ENCODE assay signal across 13 cellular contexts in genomic region chr6:34393968-34394305, GRCh38. TPM values are rescaled to one million over a fixed set of nuclear protein-coding genes. Genes with fewer than 3 reads are reported as not detected.
DNase-seq lines count a peak whose midpoint lies in the region; ATAC-seq and TF ChIP-seq lines count a peak whose summit lies in the region.
"Had no signal": no experiment of that assay in that cellular context is flagged by ENCODE, and none has a peak within 500 bp of the region (broad histone marks: within the 10 kb centered on the region; RNA-seq: fewer than 3 reads in every experiment).

No MANE protein-coding gene starts in this region.

- H4K20me1 ChIP-seq in neural cell (ENCODE audit: insufficient read depth) = no peaks in the 10 kb centered on the region

- POLR2A ChIA-PET in activated CD4-positive, alpha-beta T cell treated with anti-CD3 and anti-CD28 coated beads, Interleukin-2, amount 10 ng/mL, durations not matched to agents 7 days and 5 days (lab: Charles Lee) = no interaction called here
- POLR2A ChIA-PET in CD8-positive, alpha-beta memory T cell (lab: Charles Lee) = interaction anchor here (1.0 kb wide), 1 partner anchor 144 kb away, joined by 5 read pairs; no protein-coding TSS in a partner anchor

- H3K9me3 ChIP-seq in CD8-positive, alpha-beta memory T cell (ENCODE audit: low read length) = no peaks in the 10 kb centered on the region
- no peaks in the 10 kb centered on the region for H3K9me3 ChIP-seq in neural cell (ENCODE audit: low read length)
- H3K9me3 ChIP-seq: ascending aorta had no signal

- no peak for TF ChIP-seq EP300 in neural cell (conservative IDR thresholded peaks at IDR 0.05; ENCODE audit: poor library complexity, severe bottlenecking)

- no peaks in the 10 kb centered on the region for H3K27me3 ChIP-seq in CD8-positive, alpha-beta memory T cell (ENCODE audit: insufficient read depth, low read length, poor library complexity, severe bottlenecking)
- H3K27me3 ChIP-seq in neural cell (ENCODE audit: insufficient read depth, low read depth, low read length) = no peaks in the 10 kb centered on the region
- H3K27me3 ChIP-seq: ascending aorta, left lung had no signal

- no peak overlapping the region for H3K9ac ChIP-seq in neural cell (ENCODE audit: low read length)

- no peaks in the 10 kb centered on the region for H3K27me3 Mint-ChIP-seq in activated CD4-positive, alpha-beta T cell treated with anti-CD3 and anti-CD28 coated beads, Interleukin-2, amount 10 ng/mL, durations not matched to agents 7 days and 5 days
- H3K27me3 Mint-ChIP-seq in CD8-positive, alpha-beta memory T cell = no peaks in the 10 kb centered on the region

- CTCF ChIA-PET in activated CD4-positive, alpha-beta T cell treated with anti-CD3 and anti-CD28 coated beads, Interleukin-2, amount 10 ng/mL, durations not matched to agents 7 days and 5 days (lab: Charles Lee) = no interaction called here
- CTCF ChIA-PET in CD8-positive, alpha-beta memory T cell (lab: Charles Lee) = interaction anchor here (1.3 to 5.1 kb wide), 3 partner anchors 21 to 197 kb away, joined by 3 to 35 read pairs (median 6); no protein-coding TSS in a partner anchor

- no peak overlapping the region for H3K27ac ChIP-seq in CD8-positive, alpha-beta memory T cell (ENCODE audit: low read depth, low read length)
- H3K27ac ChIP-seq in angular gyrus (ENCODE audit: low read depth, low read length) (peak overlapping the region; percentile 74), neural cell (ENCODE audit: low read length) (no peak overlapping the region)

- ATAC-seq in GM21786 (IDR thresholded peaks at IDR 0.05; ENCODE audit: unreplicated experiment) (no peak), GM21367 (IDR thresholded peaks at IDR 0.05; ENCODE audit: unreplicated experiment) (no peak), GM19023 (IDR thresholded peaks at IDR 0.05; ENCODE audit: unreplicated experiment) (no peak)
- ATAC-seq: esophagus mucosa, left lung had no signal

- H3K36me3 ChIP-seq in CD8-positive, alpha-beta memory T cell (ENCODE audit: insufficient read depth, low read length) = no peaks in the 10 kb centered on the region
- no peaks in the 10 kb centered on the region for H3K36me3 ChIP-seq in neural cell (ENCODE audit: insufficient read depth, low read length)
- H3K36me3 ChIP-seq: ascending aorta, left lung had no signal

- peaks cover 29% of the 10 kb centered on the region for H3K79me2 ChIP-seq in neural cell (replicated peaks; ENCODE audit: insufficient read depth, low read length)

- peaks cover 7% of the 10 kb centered on the region for H3K9me3 Mint-ChIP-seq in activated CD4-positive, alpha-beta T cell treated with anti-CD3 and anti-CD28 coated beads, Interleukin-2, amount 10 ng/mL, durations not matched to agents 7 days and 5 days
- peaks cover 0 to 4% (median 3%) of the 10 kb centered on the region in 5 donors for H3K9me3 Mint-ChIP-seq in CD8-positive, alpha-beta memory T cell

- no peak overlapping the region for H3K4me2 ChIP-seq in neural cell (ENCODE audit: low read length)

- no peak overlapping the region for H2AFZ ChIP-seq in neural cell (ENCODE audit: low read depth, low read length)

- no peak for TF ChIP-seq RAD21 in neural cell (conservative IDR thresholded peaks at IDR 0.05)

- peaks cover 9% of the 10 kb centered on the region for H3K4me1 Mint-ChIP-seq in activated CD4-positive, alpha-beta T cell treated with anti-CD3 and anti-CD28 coated beads, Interleukin-2, amount 10 ng/mL, durations not matched to agents 7 days and 5 days
- peaks cover 15 to 22% (median 20%) of the 10 kb centered on the region in 3 donors for H3K4me1 Mint-ChIP-seq in CD8-positive, alpha-beta memory T cell

- H3K4me3 ChIP-seq in CD8-positive, alpha-beta memory T cell (ENCODE audit: low read length) = no peak overlapping the region
- H3K4me3 ChIP-seq in neural cell (ENCODE audit: low read length) = peak overlapping the region; percentile 97

- TF ChIP-seq CTCF in neural cell (IDR thresholded peaks at IDR 0.05; ENCODE audit: poor library complexity, severe bottlenecking) = no peak

- peaks cover 9% of the 10 kb centered on the region for H3K4me1 ChIP-seq in CD8-positive, alpha-beta memory T cell (ENCODE audit: insufficient read depth, low read length)

- peak overlapping the region; percentile 68 for H3K4me3 Mint-ChIP-seq in activated CD4-positive, alpha-beta T cell treated with anti-CD3 and anti-CD28 coated beads, Interleukin-2, amount 10 ng/mL, durations not matched to agents 7 days and 5 days
- peak overlapping the region in 3 of 7 donors; percentile 74 to 96 (median 77) for H3K4me3 Mint-ChIP-seq in CD8-positive, alpha-beta memory T cell

- no peak overlapping the region for H3K27ac Mint-ChIP-seq in activated CD4-positive, alpha-beta T cell treated with anti-CD3 and anti-CD28 coated beads, Interleukin-2, amount 10 ng/mL, durations not matched to agents 7 days and 5 days
- H3K27ac Mint-ChIP-seq in CD8-positive, alpha-beta memory T cell = peak overlapping the region in 6 of 8 donors; percentile 54 to 85 (median 71)

- DNase-seq in activated CD4-positive, alpha-beta T cell treated with anti-CD3 and anti-CD28 coated beads, Interleukin-2, amount 10 ng/mL, durations not matched to agents 7 days and 5 days = no peak
- no peak for DNase-seq in activated CD4-positive, alpha-beta T cell treated with anti-CD3 and anti-CD28 coated beads for 4 hours
- no peak for DNase-seq in CD8-positive, alpha-beta memory T cell
- DNase-seq: hippocampal formation; left lung; stimulated activated naive CD4-positive, alpha-beta T cell treated with Interleukin-2 at 50 U/mL for 16 hours had no signal

- H3F3A ChIP-seq in neural cell (ENCODE audit: insufficient read depth, low read length, poor library complexity, severe bottlenecking) = no peaks in the 10 kb centered on the region

- H3K36me3 Mint-ChIP-seq in activated CD4-positive, alpha-beta T cell treated with anti-CD3 and anti-CD28 coated beads, Interleukin-2, amount 10 ng/mL, durations not matched to agents 7 days and 5 days (ENCODE audit: low read depth) = peaks cover 3% of the 10 kb centered on the region
- peaks cover 0 to 5% (median 1%) of the 10 kb centered on the region in 3 donors for H3K36me3 Mint-ChIP-seq in CD8-positive, alpha-beta memory T cell

- no peaks in the 10 kb centered on the region for H3K9me2 ChIP-seq in neural cell (ENCODE audit: insufficient read depth, low read length)

TF ChIP-seq in neural cell, 6 proteins besides CTCF, POLR2A, EP300 and RAD21:
- TF ChIP-seq MXI1 (conservative IDR thresholded peaks at IDR 0.05; ENCODE audit: poor library complexity, severe bottlenecking) (no peak), POLR2AphosphoS5 (IDR thresholded peaks at IDR 0.05) (no peak), SMC3 (conservative IDR thresholded peaks at IDR 0.05; ENCODE audit: poor library complexity) (no peak), TAF1 (IDR thresholded peaks at IDR 0.05; ENCODE audit: low read depth) (no peak), REST (IDR thresholded peaks at IDR 0.05; ENCODE audit: borderline replicate concordance) (no peak), EZH2 (IDR thresholded peaks at IDR 0.05; ENCODE audit: borderline replicate concordance, insufficient read depth, low read length, poor library complexity, severe bottlenecking) (no peak)

RNA-seq across cellular contexts. Expression of gene NUDT3, which starts 1.5 kb away (rescaled TPM):
- 10 to 100 TPM; 12.4 to 13.3 TPM for total RNA-seq in activated CD4-positive, alpha-beta T cell treated with anti-CD3 and anti-CD28 coated beads, Interleukin-2, amount 10 ng/mL, durations not matched to agents 7 days and 5 days
- total RNA-seq in CD8-positive, alpha-beta memory T cell = 10 to 100 TPM; 16.6 to 16.8 TPM
- polyA plus RNA-seq in CD8-positive, alpha-beta memory T cell = 9.7 TPM
- 80.2 and 87.5 TPM in 2 replicates for polyA plus RNA-seq in neural cell
- polyA minus RNA-seq in neural cell = 146 and 173 TPM in 2 replicates

RNA-seq across cellular contexts. Expression of gene RPS10, which starts 31.9 kb away (rescaled TPM):
- 1,000 to 10,000 TPM; 1,606 to 1,644 TPM for total RNA-seq in activated CD4-positive, alpha-beta T cell treated with anti-CD3 and anti-CD28 coated beads, Interleukin-2, amount 10 ng/mL, durations not matched to agents 7 days and 5 days
- total RNA-seq in CD8-positive, alpha-beta memory T cell = 1,000 to 10,000 TPM; 1,999 to 2,032 TPM
- polyA plus RNA-seq in CD8-positive, alpha-beta memory T cell = 1,462 TPM
- 3,258 and 3,413 TPM in 2 replicates for polyA plus RNA-seq in neural cell
- polyA minus RNA-seq in neural cell = 989 and 999 TPM in 2 replicates
